Comparison of ENCODE assay signal across 18 cellular contexts in genomic region chr6:29953001-29953436, GRCh38. TPM values are rescaled to one million over a fixed set of nuclear protein-coding genes. Genes with fewer than 3 reads are reported as not detected.
A peak's percentile ranks its signal among the peaks of the same experiment; 100 is the strongest.
DNase-seq lines count a peak whose midpoint lies in the region; ATAC-seq and TF ChIP-seq lines count a peak whose summit lies in the region.
"Had no signal": no experiment of that assay in that cellular context is flagged by ENCODE, and none has a peak within 500 bp of the region (broad histone marks: within the 10 kb centered on the region; RNA-seq: fewer than 3 reads in every experiment).

No MANE protein-coding gene starts in this region.

- H3K27me3 ChIP-seq in BJ (ENCODE audit: control insufficient read depth, insufficient read depth, low read length), result no peaks in the 10 kb centered on the region
- H3K27me3 ChIP-seq: ovary had no signal

- H3K27ac Mint-ChIP-seq in CD14-positive monocyte, result peak overlapping the region in 2 of 7 donors; percentile 4 to 46
- H3K27ac Mint-ChIP-seq: GM23338; stimulated activated naive B cell treated with anti-CD40 and anti-IgM and Interleukin-4, amounts not matched to agents 10 μg/mL and 1 μg/mL and 100 μg/mL, for 72 hours had no signal

- no peak overlapping the region for H3K4me3 ChIP-seq in BJ (ENCODE audit: low read depth, low read length)
- H3K4me3 ChIP-seq: GM23338, ovary had no signal

- TF ChIP-seq CTCF in BJ (IDR thresholded peaks at IDR 0.05; ENCODE audit: insufficient read depth, low read depth, low read length) (no peak), CD14-positive monocyte (IDR thresholded peaks at IDR 0.05) (no peak)

- H3K36me3 Mint-ChIP-seq in CD14-positive monocyte, result peaks cover 16 to 17% of the 10 kb centered on the region in 2 donors

- no peaks in the 10 kb centered on the region for H3K9me3 Mint-ChIP-seq in CD14-positive monocyte
- H3K9me3 Mint-ChIP-seq: GM23338; stimulated activated naive B cell treated with anti-CD40 and anti-IgM and Interleukin-4, amounts not matched to agents 10 μg/mL and 1 μg/mL and 100 μg/mL, for 72 hours had no signal

- peaks cover 2% of the 10 kb centered on the region; the same call in 1 of the 2 replicates for H3K36me3 ChIP-seq in BJ (ENCODE audit: control insufficient read depth, insufficient read depth, low read length)
- H3K36me3 ChIP-seq: ovary had no signal

- DNase-seq in BJ (ENCODE audit: low read depth) (peak; percentile 62), M059J (ENCODE audit: low read depth) (peak; percentile 92), dermis blood vessel endothelial cell (peak; percentile 48), kidney glomerular epithelial cell (lab: John Stamatoyannopoulos, UW) (peak; percentile 91), islet precursor cell (no peak), CD14-positive monocyte (ENCODE audit: low spot score) (no peak)
- DNase-seq in stimulated activated CD4-positive, alpha-beta T cell treated with anti-CD3 and anti-CD28 coated beads, Interleukin-4, amount 100 ng/mL, for 24 hours, result no peak
- DNase-seq: activated CD4-positive, alpha-beta T cell treated with anti-CD3 and anti-CD28 coated beads, Interleukin-2, amount 50 U/mL, for 48 hours; activated gamma-delta T cell treated with Interleukin-2 at 50 U/mL for 16 hours; mesendoderm; NCI-H187 treated with DMSO at 0.1 percent for 48 hours; ovary; stimulated activated CD4-positive, alpha-beta T cell treated with anti-CD3 and anti-CD28 coated beads, Interleukin-2, amount 100 ng/mL, for 24 hours; stimulated activated naive B cell treated with anti-CD40 and anti-IgM and Interleukin-4, amounts not matched to agents 10 μg/mL and 1 μg/mL and 100 μg/mL, for 72 hours; T-helper 9 cell had no signal

- CTCF ChIA-PET in BJ (lab: Yijun Ruan, JAX), result interaction anchor here (0.5 to 1.6 kb wide), 4 partner anchors 12 to 1406 kb away, joined by 3 to 4 read pairs (median 3); no protein-coding TSS in a partner anchor

- H3K27me3 Mint-ChIP-seq in CD14-positive monocyte (ENCODE audit: low read depth in 3 of 3), result peaks cover 0 to 2% (median 0%) of the 10 kb centered on the region in 3 donors
- H3K27me3 Mint-ChIP-seq: stimulated activated naive B cell treated with anti-CD40 and anti-IgM and Interleukin-4, amounts not matched to agents 10 μg/mL and 1 μg/mL and 100 μg/mL, for 72 hours had no signal

- POLR2A ChIA-PET in BJ (lab: Charles Lee), result no interaction called here

- no peak for ATAC-seq in HG03135 (IDR thresholded peaks at IDR 0.05; ENCODE audit: unreplicated experiment)
- ATAC-seq: GM23338; HepG2; stimulated activated naive B cell treated with anti-CD40 and anti-IgM and Interleukin-4, amounts not matched to agents 10 μg/mL and 1 μg/mL and 100 μg/mL, for 72 hours had no signal

- no peak overlapping the region for H3K4me3 Mint-ChIP-seq in CD14-positive monocyte
- H3K4me3 Mint-ChIP-seq: GM23338; stimulated activated naive B cell treated with anti-CD40 and anti-IgM and Interleukin-4, amounts not matched to agents 10 μg/mL and 1 μg/mL and 100 μg/mL, for 72 hours had no signal

- H3K4me1 Mint-ChIP-seq in CD14-positive monocyte, result peaks cover 21% of the 10 kb centered on the region
- H3K4me1 Mint-ChIP-seq: GM23338 had no signal

- intact Hi-C loops in CD14-positive monocyte (cut with micrococcal nuclease), result no loop called here

RNA-seq across cellular contexts. Expression of gene HLA-A, which starts 10.7 kb away (rescaled TPM):
- 505 and 737 TPM in 2 replicates for polyA plus RNA-seq in BJ (2011; rRNA removed)
- polyA minus RNA-seq in BJ (2011; rRNA and poly(A)+ RNA removed), result 47.1 and 51.3 TPM in 2 replicates
- 1,733 and 2,135 TPM in 2 replicates for total RNA-seq in M059J (2014; rRNA removed; shearing (Covaris generic))
- total RNA-seq in dermis blood vessel endothelial cell, result 595 and 927 TPM in 2 replicates
- 1,000 to 10,000 TPM; 1,518 to 2,788 TPM for polyA plus RNA-seq in CD14-positive monocyte

Comparison
In these comparisons a context has a peak if more than half of its experiments do, and no peak if none do; other contexts are left out.
1. DNase-seq: peak in BJ (single experiment), M059J (single experiment), dermis blood vessel endothelial cell (single experiment) and kidney glomerular epithelial cell (single experiment); none in stimulated activated CD4-positive, alpha-beta T cell treated with anti-CD3 and anti-CD28 coated beads, Interleukin-4, amount 100 ng/mL, for 24 hours (single experiment), islet precursor cell (single experiment) and CD14-positive monocyte (single experiment).